ENCODE assay signal across 21 cellular contexts in the genomic region with DNA sequence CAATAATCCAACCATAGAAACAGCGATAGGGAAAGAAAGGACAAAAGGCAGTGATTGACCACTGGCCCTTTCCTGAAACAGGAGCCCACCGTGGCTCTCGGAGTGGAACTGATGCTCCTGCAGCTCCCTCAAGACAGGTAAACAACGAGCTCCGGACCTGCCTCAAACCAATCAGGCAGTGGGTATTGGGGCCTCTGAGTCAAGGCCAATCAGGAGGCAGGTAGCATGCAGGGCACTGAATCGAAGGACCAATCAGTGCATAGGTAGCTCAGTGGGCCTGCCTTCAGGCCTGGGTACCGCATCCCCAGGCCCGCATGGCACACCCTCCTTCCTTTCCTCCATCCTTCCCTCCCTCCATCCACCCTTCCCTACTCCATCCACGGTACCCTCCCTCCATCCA.
DNase-seq lines count a peak whose midpoint lies in the region; ATAC-seq and TF ChIP-seq lines count a peak whose summit lies in the region.
"Had no signal": no experiment of that assay in that cellular context is flagged by ENCODE, and none has a peak within 500 bp of the region (broad histone marks: within the 10 kb centered on the region; RNA-seq: fewer than 3 reads in every experiment).

No MANE protein-coding gene starts in this region.

- H3K23ac ChIP-seq in neuronal stem cell (ENCODE audit: low read depth, low read length, poor library complexity) = no peak overlapping the region

- no peak overlapping the region for H3K27ac ChIP-seq in HCT116 (ENCODE audit: low read depth, low read length)
- no peak overlapping the region for H3K27ac ChIP-seq in neuronal stem cell (replicated peaks; ENCODE audit: low read length)
- no peak overlapping the region for H3K27ac ChIP-seq in naive thymus-derived CD4-positive, alpha-beta T cell (ENCODE audit: low read depth, low read length)
- H3K27ac ChIP-seq in coronary artery = no peak overlapping the region
- H3K27ac ChIP-seq: 22Rv1, C4-2B had no signal

- RAD21 ChIA-PET in HCT116 (lab: Charles Lee; ENCODE audit: low non-redundant PET in 1 of 2, low total read pairs in 2 of 2, uncharacterized antibody in 2 of 2, unreplicated experiment in 2 of 2) = no interaction called here

- POLR2A ChIA-PET in HCT116 (lab: Charles Lee) = no interaction called here
- POLR2A ChIA-PET in naive thymus-derived CD4-positive, alpha-beta T cell (lab: Charles Lee) = interaction anchor here (2.7 kb wide), 1 partner anchor 16 kb away, joined by 9 read pairs; no protein-coding TSS in a partner anchor
- POLR2A ChIA-PET in activated CD4-positive, alpha-beta memory T cell treated with anti-CD3 and anti-CD28 coated beads for 36 hours (lab: Charles Lee) = no interaction called here

- no peak for TF ChIP-seq POLR2A in HCT116 (IDR thresholded peaks at IDR 0.05; ENCODE audit: borderline replicate concordance, extremely low read depth, insufficient read depth, insufficient read length)

- peak overlapping the region; percentile 62 for H3K18ac ChIP-seq in neuronal stem cell (ENCODE audit: low read length)

- CTCF ChIA-PET in HCT116 (lab: Charles Lee) = interaction anchor here (1.2 kb wide), 1 partner anchor 12 kb away, joined by 3 read pairs; no protein-coding TSS in a partner anchor
- CTCF ChIA-PET in naive thymus-derived CD4-positive, alpha-beta T cell (lab: Charles Lee) = no interaction called here
- CTCF ChIA-PET in activated CD4-positive, alpha-beta memory T cell treated with anti-CD3 and anti-CD28 coated beads for 36 hours (lab: Charles Lee) = no interaction called here

- no peak overlapping the region for H2BK12ac ChIP-seq in neuronal stem cell (ENCODE audit: low read length)

- no peak overlapping the region for H4K8ac ChIP-seq in neuronal stem cell (ENCODE audit: low read depth, low read length)

- H3K4me2 ChIP-seq in HCT116 (ENCODE audit: low read length) = no peak overlapping the region
- no peak overlapping the region for H3K4me2 ChIP-seq in neuronal stem cell (ENCODE audit: insufficient read depth, low read length, poor library complexity, severe bottlenecking)

- H2BK15ac ChIP-seq in neuronal stem cell (ENCODE audit: low read length) = no peak overlapping the region

- BruUV-seq in HCT116 (replicated peaks; lab: Mats Ljungman, UMichigan) = no TSS peak

- no peaks in the 10 kb centered on the region for H4K20me1 ChIP-seq in HCT116 (ENCODE audit: insufficient read depth)

- H3K4me3 Mint-ChIP-seq in stimulated activated naive CD8-positive, alpha-beta T cell treated with anti-CD3 and anti-CD28 coated beads, Interleukin-15, amount 100 ng/mL, for 72 hours = peak overlapping the region in 1 of 2 donors; percentile 50
- peak overlapping the region in 2 of 10 donors; percentile 18 to 79 for H3K4me3 Mint-ChIP-seq in naive thymus-derived CD4-positive, alpha-beta T cell
- H3K4me3 Mint-ChIP-seq in activated CD4-positive, alpha-beta memory T cell treated with anti-CD3 and anti-CD28 coated beads for 36 hours = no peak overlapping the region

- no peaks in the 10 kb centered on the region for H3K36me3 Mint-ChIP-seq in naive thymus-derived CD4-positive, alpha-beta T cell
- H3K36me3 Mint-ChIP-seq in activated CD4-positive, alpha-beta memory T cell treated with anti-CD3 and anti-CD28 coated beads for 36 hours = no peaks in the 10 kb centered on the region
- H3K36me3 Mint-ChIP-seq: CD4-positive, CD25-positive, alpha-beta regulatory T cell; CD8-positive, alpha-beta T cell had no signal

- TF ChIP-seq RAD21 in HCT116 (IDR thresholded peaks at IDR 0.05; ENCODE audit: low read depth) = no peak

- no peak for DNase-seq in stimulated activated naive CD8-positive, alpha-beta T cell treated with anti-CD3 and anti-CD28 coated beads, Interleukin-15, amount 100 ng/mL, for 72 hours
- no peak for DNase-seq in stimulated activated naive CD8-positive, alpha-beta T cell treated with anti-CD3 and anti-CD28 coated beads, Interleukin-15, Interleukin-2, amounts not matched to agents 100 U/mL and 50 U/mL, for 24 hours
- DNase-seq in HCT116 (ENCODE audit: low read depth, low spot score) (no peak), neuronal stem cell (ENCODE audit: low spot score) (no peak), coronary artery (ENCODE audit: low spot score) (no peak)
- no peak for DNase-seq in naive thymus-derived CD4-positive, alpha-beta T cell
- DNase-seq in effector CD8-positive, alpha-beta T cell (lab: John Stamatoyannopoulos, UW) = no peak
- no peak for DNase-seq in activated CD4-positive, alpha-beta memory T cell treated with anti-CD3 and anti-CD28 coated beads for 36 hours
- DNase-seq: ACHN; AML-193; BE2C; Caco-2; CD4-positive, CD25-positive, alpha-beta regulatory T cell; DMS153; EL; GF-D8; GOT3 had no signal

- H3K9me3 Mint-ChIP-seq in stimulated activated naive CD8-positive, alpha-beta T cell treated with anti-CD3 and anti-CD28 coated beads, Interleukin-15, amount 100 ng/mL, for 72 hours = no peaks in the 10 kb centered on the region
- peaks cover 0 to 1% (median 0%) of the 10 kb centered on the region in 11 donors for H3K9me3 Mint-ChIP-seq in naive thymus-derived CD4-positive, alpha-beta T cell
- no peaks in the 10 kb centered on the region for H3K9me3 Mint-ChIP-seq in activated CD4-positive, alpha-beta memory T cell treated with anti-CD3 and anti-CD28 coated beads for 36 hours
- H3K9me3 Mint-ChIP-seq: CD4-positive, CD25-positive, alpha-beta regulatory T cell; CD8-positive, alpha-beta T cell had no signal

- no peak overlapping the region for H2AK5ac ChIP-seq in neuronal stem cell (ENCODE audit: low read depth, low read length)

- no peak overlapping the region for H4K91ac ChIP-seq in neuronal stem cell (ENCODE audit: low read depth, low read length, poor library complexity)

- H3K79me2 ChIP-seq in HCT116 (ENCODE audit: insufficient read depth, low read length) = no peaks in the 10 kb centered on the region

- 100% methylated on average over 1 of the region's 9 CpGs; no CpG with 5 or more reads in 1 of the 2 donors for WGBS in neuronal stem cell (ENCODE audit: extremely low coverage in 2 of 2, insufficient read length in 2 of 2, insufficient replicate concordance in 1 of 2), 2 donors

- H3K36me3 ChIP-seq in HCT116 (ENCODE audit: control insufficient read depth in 1 of 2, insufficient read depth in 2 of 2, low read length in 2 of 2) (no peaks in the 10 kb centered on the region), neuronal stem cell (replicated peaks in 1 of 2; ENCODE audit: control insufficient read depth in 2 of 2, insufficient read depth in 2 of 2, low read length in 2 of 2) (peaks cover 0 to 2% of the 10 kb centered on the region in 2 donors)
- H3K36me3 ChIP-seq in naive thymus-derived CD4-positive, alpha-beta T cell (ENCODE audit: control insufficient read depth in 2 of 3, insufficient read depth in 3 of 3, low read length in 3 of 3) = no peaks in the 10 kb centered on the region
- H3K36me3 ChIP-seq: BE2C, HAP-1 had no signal

- peaks cover 40% of the 10 kb centered on the region for H3K4me1 Mint-ChIP-seq in stimulated activated naive CD8-positive, alpha-beta T cell treated with anti-CD3 and anti-CD28 coated beads, Interleukin-15, amount 100 ng/mL, for 72 hours
- peaks cover 7 to 62% (median 39%) of the 10 kb centered on the region in 7 donors for H3K4me1 Mint-ChIP-seq in naive thymus-derived CD4-positive, alpha-beta T cell
- peaks cover 10% of the 10 kb centered on the region for H3K4me1 Mint-ChIP-seq in activated CD4-positive, alpha-beta memory T cell treated with anti-CD3 and anti-CD28 coated beads for 36 hours (ENCODE audit: low read depth)

- no peak overlapping the region for H2BK5ac ChIP-seq in neuronal stem cell (ENCODE audit: low read length)

- peak overlapping the region in 1 of 2 donors; percentile 96 for H3K27ac Mint-ChIP-seq in stimulated activated naive CD8-positive, alpha-beta T cell treated with anti-CD3 and anti-CD28 coated beads, Interleukin-15, amount 100 ng/mL, for 72 hours
- H3K27ac Mint-ChIP-seq in naive thymus-derived CD4-positive, alpha-beta T cell = no peak overlapping the region
- H3K27ac Mint-ChIP-seq in activated CD4-positive, alpha-beta memory T cell treated with anti-CD3 and anti-CD28 coated beads for 36 hours = no peak overlapping the region

- H3K9me3 ChIP-seq in HCT116 (ENCODE audit: control insufficient read depth in 1 of 2, insufficient read depth in 1 of 2, low read depth in 1 of 2, low read length in 2 of 2) (no peaks in the 10 kb centered on the region), neuronal stem cell (replicated peaks in 1 of 2; ENCODE audit: control insufficient read depth in 2 of 2, insufficient read depth in 1 of 2, low read depth in 1 of 2, low read length in 2 of 2) (peaks cover 0 to 3% of the 10 kb centered on the region in 2 donors)
- no peaks in the 10 kb centered on the region for H3K9me3 ChIP-seq in naive thymus-derived CD4-positive, alpha-beta T cell (ENCODE audit: control insufficient read depth in 2 of 3, low read length in 3 of 3)
- H3K9me3 ChIP-seq: BE2C, Caco-2, HAP-1 had no signal

- H3K4me3 ChIP-seq in HCT116 (replicated peaks in 1 of 2; ENCODE audit: low read depth in 1 of 2, low read length in 2 of 2) (no peak overlapping the region), neuronal stem cell (ENCODE audit: low read length in 2 of 2) (no peak overlapping the region), coronary artery (no peak overlapping the region)
- no peak overlapping the region for H3K4me3 ChIP-seq in naive thymus-derived CD4-positive, alpha-beta T cell (ENCODE audit: low read length)
- H3K4me3 ChIP-seq: HAP-1 had no signal

- peak; percentile 38 for ATAC-seq in stimulated activated naive CD8-positive, alpha-beta T cell treated with anti-CD3 and anti-CD28 coated beads, Interleukin-15, amount 100 ng/mL, for 72 hours
- ATAC-seq in stimulated activated naive CD8-positive, alpha-beta T cell treated with anti-CD3 and anti-CD28 coated beads, Interleukin-15, Interleukin-2, amounts not matched to agents 100 U/mL and 50 U/mL, for 24 hours = no peak
- 0 out of 2 replicates have a peak, but pooled peaks have one; percentile 32 for ATAC-seq in HCT116
- no peak for ATAC-seq in naive thymus-derived CD4-positive, alpha-beta T cell

- H3K9ac ChIP-seq in HCT116 (ENCODE audit: low read length) (no peak overlapping the region), neuronal stem cell (ENCODE audit: low read depth, low read length, poor library complexity) (peak overlapping the region; percentile 46)

- TF ChIP-seq CTCF in HCT116 (IDR thresholded peaks at IDR 0.05 in 2 of 3, conservative IDR thresholded peaks at IDR 0.05 in 1 of 3; ENCODE audit: borderline replicate concordance in 1 of 3, insufficient read depth in 1 of 3, low read depth in 2 of 3, low read length in 2 of 3) (no peak), coronary artery (IDR thresholded peaks at IDR 0.05) (no peak)

- H3K4me1 ChIP-seq in HCT116 (ENCODE audit: control insufficient read depth in 1 of 2, insufficient read depth in 2 of 2, low read length in 2 of 2) = no peaks in the 10 kb centered on the region
- peaks cover 4 to 15% of the 10 kb centered on the region in 2 donors for H3K4me1 ChIP-seq in neuronal stem cell (ENCODE audit: control insufficient read depth in 2 of 2, insufficient read depth in 1 of 2, low read depth in 1 of 2, low read length in 2 of 2)
- peaks cover 0 to 12% of the 10 kb centered on the region in 2 donors for H3K4me1 ChIP-seq in naive thymus-derived CD4-positive, alpha-beta T cell (ENCODE audit: control insufficient read depth in 2 of 2, insufficient read depth in 2 of 2, low read length in 2 of 2)
- H3K4me1 ChIP-seq: Caco-2, HAP-1 had no signal

- H2BK120ac ChIP-seq in neuronal stem cell (ENCODE audit: low read depth, low read length) = no peak overlapping the region

- intact Hi-C loops in HCT116 (cut with micrococcal nuclease) = no loop called here
- intact Hi-C loops in naive thymus-derived CD4-positive, alpha-beta T cell (cut with micrococcal nuclease) = no loop called here
- intact Hi-C loops in activated CD4-positive, alpha-beta memory T cell treated with anti-CD3 and anti-CD28 coated beads for 36 hours (cut with micrococcal nuclease) = no loop called here

- no peak overlapping the region for H3K4ac ChIP-seq in neuronal stem cell (ENCODE audit: low read length)

- no peak overlapping the region for H2AFZ ChIP-seq in HCT116 (ENCODE audit: low read depth, low read length, poor library complexity, severe bottlenecking)
- H2AFZ ChIP-seq in neuronal stem cell (ENCODE audit: low read length) = no peak overlapping the region

- H3K27me3 ChIP-seq in HCT116 (ENCODE audit: insufficient read depth, low read length) (no peaks in the 10 kb centered on the region; the same call in none of the 2 replicates), neuronal stem cell (ENCODE audit: control insufficient read depth in 3 of 3, insufficient read depth in 3 of 3, low read depth in 1 of 3, low read length in 3 of 3) (no peaks in the 10 kb centered on the region)
- no peaks in the 10 kb centered on the region for H3K27me3 ChIP-seq in naive thymus-derived CD4-positive, alpha-beta T cell (ENCODE audit: control insufficient read depth in 2 of 2, insufficient read depth in 2 of 2, low read length in 2 of 2)
- H3K27me3 ChIP-seq: BE2C had no signal

- no peaks in the 10 kb centered on the region for H3K79me1 ChIP-seq in neuronal stem cell (ENCODE audit: low read depth, low read length)

- H3K14ac ChIP-seq in neuronal stem cell (ENCODE audit: low read length) = no peak overlapping the region

- H3K9me2 ChIP-seq in HCT116 (ENCODE audit: insufficient read depth) = no peaks in the 10 kb centered on the region

- peaks cover 16% of the 10 kb centered on the region for H3K27me3 Mint-ChIP-seq in stimulated activated naive CD8-positive, alpha-beta T cell treated with anti-CD3 and anti-CD28 coated beads, Interleukin-15, amount 100 ng/mL, for 72 hours
- H3K27me3 Mint-ChIP-seq in naive thymus-derived CD4-positive, alpha-beta T cell = peaks cover 0 to 52% (median 23%) of the 10 kb centered on the region in 5 donors
- H3K27me3 Mint-ChIP-seq in activated CD4-positive, alpha-beta memory T cell treated with anti-CD3 and anti-CD28 coated beads for 36 hours = peaks cover 2% of the 10 kb centered on the region

Comparison
In these comparisons a context has a peak if more than half of its experiments do, and no peak if none do; other contexts are left out.
1. ATAC-seq: peak in stimulated activated naive CD8-positive, alpha-beta T cell treated with anti-CD3 and anti-CD28 coated beads, Interleukin-15, amount 100 ng/mL, for 72 hours (single experiment) and HCT116 (single experiment); none in stimulated activated naive CD8-positive, alpha-beta T cell treated with anti-CD3 and anti-CD28 coated beads, Interleukin-15, Interleukin-2, amounts not matched to agents 100 U/mL and 50 U/mL, for 24 hours (single experiment) and naive thymus-derived CD4-positive, alpha-beta T cell (single experiment).